In genomic region chr1:225426395-225427248, GRCh38 we compare ENCODE assay signal across 1 cellular context.
A peak's percentile ranks its signal among the peaks of the same experiment; 100 is the strongest.
TF ChIP-seq lines count a peak whose summit lies in the region.

No MANE protein-coding gene starts in this region.

TF ChIP-seq in HepG2, 621 proteins besides CTCF, POLR2A, EP300 and RAD21 (continued from another document and continues in another):
- TF ChIP-seq THAP7 (CRISPR knock-in tag; IDR thresholded peaks at IDR 0.05) (no peak; the same call in 1 of the 2 replicates), CREB1 (IDR thresholded peaks at IDR 0.05) (no peak), CREB1 (CRISPR knock-in tag; IDR thresholded peaks at IDR 0.05) (no peak), ZNF20 (CRISPR knock-in tag; IDR thresholded peaks at IDR 0.05) (no peak), HDAC1 (CRISPR knock-in tag; IDR thresholded peaks at IDR 0.05) (no peak; the same call in 1 of the 2 replicates), ZNF687 (CRISPR knock-in tag; IDR thresholded peaks at IDR 0.05) (peak; percentile 83), SRF (IDR thresholded peaks at IDR 0.05; ENCODE audit: low read depth, low read length) (no peak), BRF2 (CRISPR knock-in tag; IDR thresholded peaks at IDR 0.05) (no peak), ZBTB43 (CRISPR knock-in tag; conservative IDR thresholded peaks at IDR 0.05) (0 out of 2 replicates have a peak, but pooled peaks have one; percentile 38), NR0B2 (CRISPR knock-in tag; IDR thresholded peaks at IDR 0.05) (no peak), ZBED4 (CRISPR knock-in tag; IDR thresholded peaks at IDR 0.05; ENCODE audit: borderline replicate concordance) (no peak), ZNF782 (CRISPR knock-in tag; IDR thresholded peaks at IDR 0.05; ENCODE audit: borderline replicate concordance) (no peak), MATR3 (CRISPR knock-in tag; IDR thresholded peaks at IDR 0.05) (no peak), MTA1 (CRISPR knock-in tag; IDR thresholded peaks at IDR 0.05; ENCODE audit: borderline replicate concordance) (no peak), TBX2 (CRISPR knock-in tag; IDR thresholded peaks at IDR 0.05; ENCODE audit: borderline replicate concordance) (peak; percentile 42; the same call in 1 of the 2 replicates), ZBTB2 (CRISPR knock-in tag; IDR thresholded peaks at IDR 0.05; ENCODE audit: low read depth) (no peak), HOXA7 (CRISPR knock-in tag; IDR thresholded peaks at IDR 0.05) (no peak), ZHX1 (CRISPR knock-in tag; IDR thresholded peaks at IDR 0.05; ENCODE audit: low read depth) (no peak), MYPOP (CRISPR knock-in tag; IDR thresholded peaks at IDR 0.05) (peak; percentile 59; the same call in 1 of the 2 replicates), KDM5B (CRISPR knock-in tag; IDR thresholded peaks at IDR 0.05; ENCODE audit: borderline replicate concordance) (peak; percentile 31; the same call in 1 of the 2 replicates), ZBTB39 (CRISPR knock-in tag; IDR thresholded peaks at IDR 0.05) (no peak), TIGD3 (CRISPR knock-in tag; IDR thresholded peaks at IDR 0.05; ENCODE audit: borderline replicate concordance) (no peak), NFE2L1 (CRISPR knock-in tag; IDR thresholded peaks at IDR 0.05; ENCODE audit: borderline replicate concordance) (no peak), BCL6 (CRISPR knock-in tag; IDR thresholded peaks at IDR 0.05) (no peak), POGK (CRISPR knock-in tag; conservative IDR thresholded peaks at IDR 0.05) (no peak), NCOA1 (CRISPR knock-in tag; IDR thresholded peaks at IDR 0.05) (no peak), SIX4 (CRISPR knock-in tag; IDR thresholded peaks at IDR 0.05) (no peak), YEATS4 (CRISPR knock-in tag; IDR thresholded peaks at IDR 0.05; ENCODE audit: borderline replicate concordance) (peak; percentile 46; the same call in 1 of the 2 replicates), MBD4 (IDR thresholded peaks at IDR 0.05; ENCODE audit: borderline replicate concordance, low read length) (no peak), ZNF850 (CRISPR knock-in tag; conservative IDR thresholded peaks at IDR 0.05) (no peak), ZNF790 (CRISPR knock-in tag; IDR thresholded peaks at IDR 0.05; ENCODE audit: borderline replicate concordance) (no peak), TAF15 (IDR thresholded peaks at IDR 0.05; ENCODE audit: low read depth, low read length, poor library complexity, severe bottlenecking) (no peak)
